In the genomic region with DNA sequence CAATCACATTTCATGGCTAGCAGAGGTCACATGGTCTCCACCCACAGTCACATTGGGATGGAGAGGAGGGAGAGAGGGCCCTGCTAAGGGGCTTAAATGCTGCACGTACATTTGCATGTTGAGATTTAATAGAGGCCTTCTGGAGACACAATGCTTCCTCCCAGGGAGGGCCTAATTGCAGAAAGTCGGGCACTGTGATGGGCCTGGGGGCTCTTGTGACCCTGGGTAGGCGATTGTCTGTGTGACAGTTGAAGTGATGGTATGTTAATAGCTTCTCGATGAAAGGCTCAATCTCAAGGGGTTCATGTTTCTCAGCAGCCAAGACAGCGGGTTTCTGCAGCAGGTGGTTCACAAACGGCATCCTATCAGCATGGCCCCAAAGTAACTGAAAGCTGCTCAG, we compare ENCODE assay signal across 25 cellular contexts.
DNase-seq lines count a peak whose midpoint lies in the region; ATAC-seq and TF ChIP-seq lines count a peak whose summit lies in the region.
"Had no signal": no experiment of that assay in that cellular context is flagged by ENCODE, and none has a peak within 500 bp of the region (broad histone marks: within the 10 kb centered on the region; RNA-seq: fewer than 3 reads in every experiment).

No MANE protein-coding gene starts in this region.

- peaks cover 3% of the 10 kb centered on the region; the same call in 1 of the 2 replicates for H3K9me3 ChIP-seq in HAP-1
- no peaks in the 10 kb centered on the region for H3K9me3 ChIP-seq in RWPE2 (ENCODE audit: severe bottlenecking)
- H3K9me3 ChIP-seq in endodermal cell (ENCODE audit: control insufficient read depth, low read length): no peaks in the 10 kb centered on the region
- H3K9me3 ChIP-seq in neural progenitor cell (ENCODE audit: low read depth): no peaks in the 10 kb centered on the region
- no peaks in the 10 kb centered on the region for H3K9me3 ChIP-seq in Peyer's patch
- H3K9me3 ChIP-seq: A549, SJSA1 had no signal

- H3K4me3 ChIP-seq in HAP-1: no peak overlapping the region
- no peak overlapping the region for H3K4me3 ChIP-seq in RWPE2 (ENCODE audit: severe bottlenecking)
- no peak overlapping the region for H3K4me3 ChIP-seq in endodermal cell (ENCODE audit: low read length)
- H3K4me3 ChIP-seq in neural progenitor cell: no peak overlapping the region
- no peak overlapping the region for H3K4me3 ChIP-seq in Peyer's patch
- H3K4me3 ChIP-seq: A549; BLaER1 treated with 17β-estradiol and CSF1 and Interleukin-3, amounts not matched to agents 10 nM and 100 nM; GM12878; SJSA1 had no signal

- TF ChIP-seq CTCF in RWPE2 (IDR thresholded peaks at IDR 0.05; ENCODE audit: poor library complexity, severe bottlenecking) (no peak), endodermal cell (conservative IDR thresholded peaks at IDR 0.05) (no peak), neural progenitor cell (IDR thresholded peaks at IDR 0.05) (no peak), Peyer's patch (IDR thresholded peaks at IDR 0.05) (no peak)

- H2AFZ ChIP-seq in neural progenitor cell (replicated peaks): no peak overlapping the region

- peak overlapping the region; percentile 25 for H3K4me2 ChIP-seq in neural progenitor cell
- H3K4me2 ChIP-seq: A549; BLaER1 treated with 17β-estradiol and CSF1 and Interleukin-3, amounts not matched to agents 10 nM and 100 nM had no signal

- in situ Hi-C loops in HAP-1 (cut with MboI; ENCODE audit: low sequenced_read_pairs): loop anchor here (10.0 kb wide), 1 partner anchor 198 kb away; no protein-coding TSS in a partner anchor

- H3K4me1 Mint-ChIP-seq in endodermal cell (peaks cover 21% of the 10 kb centered on the region), neural progenitor cell (peaks cover 74% of the 10 kb centered on the region)

- H3K79me2 ChIP-seq in neural progenitor cell (ENCODE audit: low read depth): no peaks in the 10 kb centered on the region

- H3K27ac ChIP-seq in RWPE2 (ENCODE audit: poor library complexity, severe bottlenecking) (no peak overlapping the region), endodermal cell (ENCODE audit: low read depth, low read length) (peak overlapping the region; percentile 54), neural progenitor cell (peak overlapping the region; percentile 75), Peyer's patch (no peak overlapping the region)
- H3K27ac ChIP-seq: A549; BLaER1 treated with 17β-estradiol and CSF1 and Interleukin-3, amounts not matched to agents 10 nM and 100 nM; HL-60; SJSA1 had no signal

- H3K36me3 Mint-ChIP-seq in endodermal cell (ENCODE audit: low read depth) (no peaks in the 10 kb centered on the region), neural progenitor cell (no peaks in the 10 kb centered on the region)

- no peaks in the 10 kb centered on the region for H4K20me1 ChIP-seq in neural progenitor cell (ENCODE audit: low read depth)
- H4K20me1 ChIP-seq: BLaER1 treated with 17β-estradiol and CSF1 and Interleukin-3, amounts not matched to agents 10 nM and 100 nM had no signal

- no peak for ATAC-seq in RWPE2 (ENCODE audit: low read depth)
- ATAC-seq in GM21367 (IDR thresholded peaks at IDR 0.05; ENCODE audit: unreplicated experiment): no peak
- ATAC-seq in HG03354 (IDR thresholded peaks at IDR 0.05; ENCODE audit: poor library complexity, severe bottlenecking, unreplicated experiment): no peak
- ATAC-seq: A549, GM12878, PC-3 had no signal

- no peak for TF ChIP-seq POLR2A in Peyer's patch (IDR thresholded peaks at IDR 0.05)

- H3K27me3 Mint-ChIP-seq in endodermal cell (ENCODE audit: insufficient read depth) (peaks cover 91% of the 10 kb centered on the region), neural progenitor cell (ENCODE audit: insufficient read depth, low read depth) (peaks cover 44% of the 10 kb centered on the region)
- H3K27me3 Mint-ChIP-seq: CD4-positive, alpha-beta T cell had no signal

- H3F3A ChIP-seq in neural progenitor cell (ENCODE audit: low read depth): peaks cover 83% of the 10 kb centered on the region

- H3K9ac ChIP-seq in endodermal cell (ENCODE audit: extremely low read depth, low read length, poor library complexity, severe bottlenecking) (no peak overlapping the region), neural progenitor cell (no peak overlapping the region)
- H3K9ac ChIP-seq: BLaER1 treated with 17β-estradiol and CSF1 and Interleukin-3, amounts not matched to agents 10 nM and 100 nM had no signal

- peaks cover 62% of the 10 kb centered on the region for H3K4me1 ChIP-seq in HAP-1
- H3K4me1 ChIP-seq in RWPE2 (ENCODE audit: insufficient read depth, poor library complexity, severe bottlenecking): peaks cover 9% of the 10 kb centered on the region
- peaks cover 4% of the 10 kb centered on the region for H3K4me1 ChIP-seq in endodermal cell (ENCODE audit: control insufficient read depth, insufficient read depth, low read length)
- peaks cover 80% of the 10 kb centered on the region for H3K4me1 ChIP-seq in neural progenitor cell
- peaks cover 0 to 21% (median 3%) of the 10 kb centered on the region in 4 donors for H3K4me1 ChIP-seq in Peyer's patch

- no peaks in the 10 kb centered on the region for H3K27me3 ChIP-seq in HAP-1 (ENCODE audit: low read depth)
- no peaks in the 10 kb centered on the region for H3K27me3 ChIP-seq in RWPE2 (ENCODE audit: insufficient read depth, poor library complexity, severe bottlenecking)
- H3K27me3 ChIP-seq in endodermal cell (ENCODE audit: control insufficient read depth, insufficient read depth, low read length, poor library complexity, severe bottlenecking): peaks cover 85% of the 10 kb centered on the region
- no peaks in the 10 kb centered on the region for H3K27me3 ChIP-seq in neural progenitor cell
- H3K27me3 ChIP-seq in Peyer's patch: no peaks in the 10 kb centered on the region
- H3K27me3 ChIP-seq: SJSA1 had no signal

- H3K4me3 Mint-ChIP-seq in endodermal cell (no peak overlapping the region), neural progenitor cell (peak overlapping the region; percentile 50)
- H3K4me3 Mint-ChIP-seq: CD4-positive, alpha-beta T cell; HFFc6 had no signal

- H3K27ac Mint-ChIP-seq in endodermal cell (no peak overlapping the region), neural progenitor cell (peak overlapping the region; percentile 52)
- H3K27ac Mint-ChIP-seq: CD4-positive, alpha-beta T cell; HFFc6 had no signal

- no peaks in the 10 kb centered on the region for H3K36me3 ChIP-seq in HAP-1 (replicated peaks)
- no peaks in the 10 kb centered on the region for H3K36me3 ChIP-seq in RWPE2 (ENCODE audit: low read depth)
- no peaks in the 10 kb centered on the region for H3K36me3 ChIP-seq in endodermal cell (ENCODE audit: control insufficient read depth, insufficient read depth, low read length)
- no peaks in the 10 kb centered on the region for H3K36me3 ChIP-seq in neural progenitor cell
- no peaks in the 10 kb centered on the region for H3K36me3 ChIP-seq in Peyer's patch
- H3K36me3 ChIP-seq: BLaER1 treated with 17β-estradiol and CSF1 and Interleukin-3, amounts not matched to agents 10 nM and 100 nM; SJSA1 had no signal

- H3K9me3 Mint-ChIP-seq in endodermal cell (peaks cover 8% of the 10 kb centered on the region), neural progenitor cell (peaks cover 2% of the 10 kb centered on the region)
- H3K9me3 Mint-ChIP-seq: CD4-positive, alpha-beta T cell had no signal

- DNase-seq in HAP-1 (ENCODE audit: low spot score in 2 of 2) (peak; percentile 90 to 98), RWPE2 (ENCODE audit: low spot score) (peak; percentile 34), endodermal cell (peak; percentile 27), neural progenitor cell (ENCODE audit: low spot score) (peak; percentile 90), germinal center (ENCODE audit: low spot score) (no peak), Peyer's patch (no peak)
- DNase-seq: AML-193; CD4-positive, alpha-beta T cell; COR-L47; GDM1; HFFc6; NCI-H1048; NCI-H1436; NCI-H2081 treated with DMSO at 0.1 percent for 48 hours; NCI-H446; NCI-H82; NK-92 treated with Interleukin-12 subunit alpha and Interleukin-12 subunit beta, amount 100 ng/mL, for 24 hours; PC-3 had no signal

- WGBS in endodermal cell (ENCODE audit: insufficient coverage in 1 of 2, insufficient read length in 1 of 2), 2 experiments: 60 to 74% methylated on average over 1 to 6 of the region's 6 CpGs

Comparison
In these comparisons a context has a peak if more than half of its experiments do, and no peak if none do; other contexts are left out.
1. DNase-seq: peak in HAP-1 (2 of 2), RWPE2 (single experiment), endodermal cell (single experiment) and neural progenitor cell (single experiment); none in germinal center (single experiment) and Peyer's patch (0 of 3).
2. H3K27ac ChIP-seq: peak in endodermal cell (single experiment) and neural progenitor cell (single experiment); none in RWPE2 (single experiment) and Peyer's patch (0 of 4).